22 cellular contexts compared by ENCODE assay signal in genomic region chr10:22676435-22676834, GRCh38. TPM values are rescaled to one million over a fixed set of nuclear protein-coding genes. Genes with fewer than 3 reads are reported as not detected.
A peak's percentile ranks its signal among the peaks of the same experiment; 100 is the strongest.
DNase-seq lines count a peak whose midpoint lies in the region; ATAC-seq and TF ChIP-seq lines count a peak whose summit lies in the region.
"Had no signal": no experiment of that assay in that cellular context is flagged by ENCODE, and none has a peak within 500 bp of the region (broad histone marks: within the 10 kb centered on the region; RNA-seq: fewer than 3 reads in every experiment).

No MANE protein-coding gene starts in this region.

- H4K5ac ChIP-seq in H9 (ENCODE audit: insufficient read length, low read depth, low read length): no peak overlapping the region

- no peak for TF ChIP-seq CTCF in CD8-positive, alpha-beta T cell (IDR thresholded peaks at IDR 0.05)
- no peak for TF ChIP-seq CTCF in natural killer cell (IDR thresholded peaks at IDR 0.05)
- TF ChIP-seq CTCF in H9 (conservative IDR thresholded peaks at IDR 0.05): no peak

- no CpG with 5 or more reads among the region's 1 CpG for WGBS in H9 (ENCODE audit: extremely low coverage, insufficient read length, low lambda C conversion rate)

- no peak overlapping the region for H2BK5ac ChIP-seq in H9 (ENCODE audit: insufficient read length, low read length)

- peaks cover 9% of the 10 kb centered on the region for H3K36me3 Mint-ChIP-seq in activated CD4-positive, alpha-beta T cell treated with anti-CD3 and anti-CD28 coated beads, Interleukin-2, amount 10 ng/mL, durations not matched to agents 24 days and 14 days (ENCODE audit: low read depth)
- H3K36me3 Mint-ChIP-seq in CD8-positive, alpha-beta T cell: peaks cover 8% of the 10 kb centered on the region
- peaks cover 30% of the 10 kb centered on the region for H3K36me3 Mint-ChIP-seq in activated naive CD8-positive, alpha-beta T cell treated with anti-CD3 and anti-CD28 coated beads for 36 hours
- H3K36me3 Mint-ChIP-seq in natural killer cell (no peaks in the 10 kb centered on the region), H9 (ENCODE audit: insufficient read depth in 1 of 3, low read depth in 3 of 3) (no peaks in the 10 kb centered on the region; a peak in 1 of 7 replicates)

- H2AFZ ChIP-seq in H9 (ENCODE audit: low read length): no peak overlapping the region

- H3K23me2 ChIP-seq in H9 (ENCODE audit: insufficient read length, low read depth, low read length, poor library complexity, severe bottlenecking): no peaks in the 10 kb centered on the region

- H2BK20ac ChIP-seq in H9 (ENCODE audit: low read depth, low read length, poor library complexity, severe bottlenecking): no peak overlapping the region

- H3K4me1 Mint-ChIP-seq in activated CD4-positive, alpha-beta T cell treated with anti-CD3 and anti-CD28 coated beads, Interleukin-2, amount 10 ng/mL, durations not matched to agents 24 days and 14 days: peaks cover 72% of the 10 kb centered on the region
- peaks cover 95% of the 10 kb centered on the region for H3K4me1 Mint-ChIP-seq in CD8-positive, alpha-beta T cell (ENCODE audit: low read depth)
- peaks cover 87% of the 10 kb centered on the region for H3K4me1 Mint-ChIP-seq in activated naive CD8-positive, alpha-beta T cell treated with anti-CD3 and anti-CD28 coated beads for 36 hours
- H3K4me1 Mint-ChIP-seq in natural killer cell: peaks cover 94 to 95% of the 10 kb centered on the region in 2 donors
- H3K4me1 Mint-ChIP-seq in H9: peaks cover 61% of the 10 kb centered on the region in 2 experiments

- no peak overlapping the region for H3K4me2 ChIP-seq in H9 (ENCODE audit: insufficient read depth, insufficient read length, low read length)
- H3K4me2 ChIP-seq: A549, smooth muscle cell had no signal

- no peak for ATAC-seq in CD8-positive, alpha-beta T cell
- ATAC-seq in natural killer cell: peak in 1 of 3 donors; percentile 9
- ATAC-seq in HG02938 (IDR thresholded peaks at IDR 0.05; ENCODE audit: unreplicated experiment): no peak
- ATAC-seq: A549, upper lobe of right lung had no signal

- H3K14ac ChIP-seq in H9 (ENCODE audit: insufficient read depth, low read length): no peak overlapping the region

- no peak overlapping the region for H3K9ac ChIP-seq in H9 (ENCODE audit: extremely low read depth, insufficient read length, low read length)

- no peaks in the 10 kb centered on the region for H3K27me3 Mint-ChIP-seq in activated CD4-positive, alpha-beta T cell treated with anti-CD3 and anti-CD28 coated beads, Interleukin-2, amount 10 ng/mL, durations not matched to agents 24 days and 14 days
- H3K27me3 Mint-ChIP-seq in CD8-positive, alpha-beta T cell (ENCODE audit: low read depth): no peaks in the 10 kb centered on the region
- H3K27me3 Mint-ChIP-seq in activated naive CD8-positive, alpha-beta T cell treated with anti-CD3 and anti-CD28 coated beads for 36 hours: no peaks in the 10 kb centered on the region
- H3K27me3 Mint-ChIP-seq in natural killer cell (ENCODE audit: low read depth in 2 of 2) (no peaks in the 10 kb centered on the region), H9 (ENCODE audit: low read depth) (no peaks in the 10 kb centered on the region)

- H3K4ac ChIP-seq in H9 (ENCODE audit: low read depth, low read length): no peak overlapping the region

- H3K56ac ChIP-seq in H9 (ENCODE audit: insufficient read length, low read depth, low read length): no peak overlapping the region

- H2BK15ac ChIP-seq in H9 (ENCODE audit: low read depth, low read length): no peak overlapping the region

- no peak overlapping the region for H2AK5ac ChIP-seq in H9 (ENCODE audit: insufficient read length, low read length)

- H3K79me1 ChIP-seq in H9 (ENCODE audit: insufficient read depth, low read depth, low read length, poor library complexity, severe bottlenecking): no peaks in the 10 kb centered on the region

- no peak for DNase-seq in activated CD4-positive, alpha-beta T cell treated with anti-CD3 and anti-CD28 coated beads, Interleukin-2, amount 10 ng/mL, durations not matched to agents 24 days and 14 days
- no peak for DNase-seq in activated CD4-positive, alpha-beta T cell treated with anti-CD3 and anti-CD28 coated beads, Interleukin-2, amount 50 U/mL, for 4 hours
- no peak for DNase-seq in CD8-positive, alpha-beta T cell
- DNase-seq in activated naive CD8-positive, alpha-beta T cell treated with anti-CD3 and anti-CD28 coated beads for 36 hours: no peak
- DNase-seq in natural killer cell: no peak
- DNase-seq in NCI-H2196 (lab: John Stamatoyannopoulos, UW; ENCODE audit: unreplicated experiment): no peak
- DNase-seq in H9: no peak
- DNase-seq: aorta; erythroblast; foreskin melanocyte; hippocampal formation; MG63; NCI-H1436; nucleus accumbens; RPMI8226; stimulated activated CD4-positive, alpha-beta T cell treated with anti-CD3 and anti-CD28 coated beads, Interleukin-2, amount 100 ng/mL, for 48 hours; T-helper 9 cell; upper lobe of right lung had no signal

- no peak overlapping the region for H2BK12ac ChIP-seq in H9 (ENCODE audit: insufficient read length, low read depth, low read length)

- H3K4me3 ChIP-seq in CD8-positive, alpha-beta T cell (ENCODE audit: low read depth, low read length): no peak overlapping the region
- H3K4me3 ChIP-seq: A549, MG63, SK-N-MC, smooth muscle cell, upper lobe of right lung had no signal

- no peak overlapping the region for H3K4me3 Mint-ChIP-seq in activated CD4-positive, alpha-beta T cell treated with anti-CD3 and anti-CD28 coated beads, Interleukin-2, amount 10 ng/mL, durations not matched to agents 24 days and 14 days
- H3K4me3 Mint-ChIP-seq in CD8-positive, alpha-beta T cell: peak overlapping the region; percentile 44
- no peak overlapping the region for H3K4me3 Mint-ChIP-seq in activated naive CD8-positive, alpha-beta T cell treated with anti-CD3 and anti-CD28 coated beads for 36 hours
- H3K4me3 Mint-ChIP-seq in natural killer cell (peak overlapping the region; percentile 43), H9 (no peak overlapping the region)

- no peak overlapping the region for H3K23ac ChIP-seq in H9 (ENCODE audit: insufficient read length, low read depth, low read length)

- no peaks in the 10 kb centered on the region for H3K9me3 ChIP-seq in CD8-positive, alpha-beta T cell (ENCODE audit: low read length)
- no peaks in the 10 kb centered on the region for H3K9me3 ChIP-seq in H9 (ENCODE audit: control insufficient read depth, low read depth, low read length)
- H3K9me3 ChIP-seq: A549, MG63, upper lobe of right lung had no signal

- CTCF ChIA-PET in CD8-positive, alpha-beta T cell (lab: Charles Lee): interaction anchor here (0.9 to 1.7 kb wide), 4 partner anchors 15 to 312 kb away, joined by 3 to 5 read pairs (median 4); no protein-coding TSS in a partner anchor

- H3K36me3 ChIP-seq in CD8-positive, alpha-beta T cell (ENCODE audit: insufficient read depth, low read length): no peaks in the 10 kb centered on the region
- H3K36me3 ChIP-seq: MG63, upper lobe of right lung had no signal

- H3K9me3 Mint-ChIP-seq in activated CD4-positive, alpha-beta T cell treated with anti-CD3 and anti-CD28 coated beads, Interleukin-2, amount 10 ng/mL, durations not matched to agents 24 days and 14 days: no peaks in the 10 kb centered on the region
- H3K9me3 Mint-ChIP-seq in CD8-positive, alpha-beta T cell: no peaks in the 10 kb centered on the region
- peaks cover 1% of the 10 kb centered on the region for H3K9me3 Mint-ChIP-seq in activated naive CD8-positive, alpha-beta T cell treated with anti-CD3 and anti-CD28 coated beads for 36 hours
- no peaks in the 10 kb centered on the region for H3K9me3 Mint-ChIP-seq in natural killer cell
- no peaks in the 10 kb centered on the region; a peak in 1 of 5 replicates for H3K9me3 Mint-ChIP-seq in H9

- no peaks in the 10 kb centered on the region for H4K20me1 ChIP-seq in H9 (ENCODE audit: control insufficient read depth, insufficient read depth, insufficient read length)

- intact Hi-C loops in activated CD4-positive, alpha-beta T cell treated with anti-CD3 and anti-CD28 coated beads, Interleukin-2, amount 10 ng/mL, durations not matched to agents 24 days and 14 days (cut with micrococcal nuclease): no loop called here
- intact Hi-C loops in CD8-positive, alpha-beta T cell (cut with DNase I, micrococcal nuclease): no loop called here
- intact Hi-C loops in natural killer cell (cut with micrococcal nuclease): no loop called here

- peaks cover 6% of the 10 kb centered on the region; the same call in 1 of the 2 replicates for H3K79me2 ChIP-seq in H9 (ENCODE audit: insufficient read depth, low read length)

- no peak overlapping the region for H4K8ac ChIP-seq in H9 (replicated peaks; ENCODE audit: insufficient read length, low read depth, low read length)

- no peak overlapping the region for H2BK120ac ChIP-seq in H9 (ENCODE audit: low read depth, low read length, poor library complexity, severe bottlenecking)

- H3K4me1 ChIP-seq in CD8-positive, alpha-beta T cell (ENCODE audit: insufficient read depth, low read length): peaks cover 93% of the 10 kb centered on the region
- H3K4me1 ChIP-seq in H9 (ENCODE audit: insufficient read depth, low read length): peaks cover 20% of the 10 kb centered on the region

- H3K27me3 ChIP-seq in CD8-positive, alpha-beta T cell (ENCODE audit: insufficient read depth, low read length): no peaks in the 10 kb centered on the region
- no peaks in the 10 kb centered on the region for H3K27me3 ChIP-seq in H9 (ENCODE audit: insufficient read depth, low read length)
- H3K27me3 ChIP-seq: MG63, upper lobe of right lung had no signal

- H3T11ph ChIP-seq in H9 (ENCODE audit: low read length): no peak overlapping the region

- H3K27ac Mint-ChIP-seq in activated CD4-positive, alpha-beta T cell treated with anti-CD3 and anti-CD28 coated beads, Interleukin-2, amount 10 ng/mL, durations not matched to agents 24 days and 14 days: peak overlapping the region; percentile 31
- peak overlapping the region; percentile 96 for H3K27ac Mint-ChIP-seq in CD8-positive, alpha-beta T cell
- H3K27ac Mint-ChIP-seq in activated naive CD8-positive, alpha-beta T cell treated with anti-CD3 and anti-CD28 coated beads for 36 hours: peak overlapping the region; percentile 93
- peak overlapping the region; percentile 92 to 99 for H3K27ac Mint-ChIP-seq in natural killer cell
- peak overlapping the region in 1 of 3 experiments; percentile 40; a peak in 2 of 7 replicates for H3K27ac Mint-ChIP-seq in H9

- no peak overlapping the region for H3K18ac ChIP-seq in H9 (ENCODE audit: insufficient read length, low read depth, low read length)

- no peak overlapping the region for H4K91ac ChIP-seq in H9 (ENCODE audit: insufficient read length, low read depth, low read length)

- POLR2A ChIA-PET in CD8-positive, alpha-beta T cell (lab: Charles Lee): interaction anchor here (0.7 to 2.0 kb wide), 4 partner anchors 10 to 31 kb away, joined by 3 to 14 read pairs (median 4); no protein-coding TSS in a partner anchor

- no peak overlapping the region for H3K27ac ChIP-seq in CD8-positive, alpha-beta T cell (ENCODE audit: low read depth, low read length)
- H3K27ac ChIP-seq in H9 (ENCODE audit: insufficient read length, low read depth, low read length): no peak overlapping the region
- H3K27ac ChIP-seq: A549, SK-N-MC, upper lobe of right lung had no signal

RNA-seq across cellular contexts. Expression of gene PIP4K2A, which starts 37.9 kb away (rescaled TPM):
- total RNA-seq in activated CD4-positive, alpha-beta T cell treated with anti-CD3 and anti-CD28 coated beads, Interleukin-2, amount 10 ng/mL, durations not matched to agents 24 days and 14 days: 94.6 and 101 TPM in 2 replicates
- 10 to 100 TPM; 82.5 to 89.5 TPM for total RNA-seq in CD8-positive, alpha-beta T cell
- total RNA-seq in activated naive CD8-positive, alpha-beta T cell treated with anti-CD3 and anti-CD28 coated beads for 36 hours: 100 to 1,000 TPM; 111 to 118 TPM
- total RNA-seq in natural killer cell: 100 to 1,000 TPM; 311 to 423 (median 405) TPM
- total RNA-seq in H9 (2021): 33.3 and 33.6 TPM in 2 replicates

Comparison
In these comparisons a context has a peak if more than half of its experiments do, and no peak if none do; other contexts are left out.
1. H3K4me3 Mint-ChIP-seq: peak in CD8-positive, alpha-beta T cell (single experiment) and natural killer cell (single experiment); none in activated CD4-positive, alpha-beta T cell treated with anti-CD3 and anti-CD28 coated beads, Interleukin-2, amount 10 ng/mL, durations not matched to agents 24 days and 14 days (single experiment), activated naive CD8-positive, alpha-beta T cell treated with anti-CD3 and anti-CD28 coated beads for 36 hours (single experiment) and H9 (0 of 2).